ENCODE assay signal across 11 cellular contexts in the genomic region with DNA sequence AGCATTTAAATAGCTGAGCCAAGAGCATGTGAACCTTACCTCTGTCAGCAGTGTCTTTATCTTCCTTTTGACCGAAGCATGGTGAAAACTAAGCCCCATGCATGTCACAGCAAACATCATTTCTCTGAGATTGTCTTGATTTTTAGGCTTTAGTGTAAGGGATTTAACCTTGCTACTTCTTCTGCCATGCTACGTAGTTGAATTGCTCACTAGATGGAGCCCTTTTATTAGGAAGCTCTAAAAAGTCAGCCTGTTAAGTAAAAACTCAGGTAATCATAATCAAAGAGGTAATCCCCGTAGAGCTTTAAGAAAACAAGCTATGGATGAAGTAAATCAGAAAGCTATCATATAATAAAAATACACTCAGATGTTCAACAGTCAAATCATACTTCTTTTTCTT.
DNase-seq lines count a peak whose midpoint lies in the region; ATAC-seq and TF ChIP-seq lines count a peak whose summit lies in the region.
"Had no signal": no experiment of that assay in that cellular context is flagged by ENCODE, and none has a peak within 500 bp of the region (broad histone marks: within the 10 kb centered on the region; RNA-seq: fewer than 3 reads in every experiment).

No MANE protein-coding gene starts in this region.

- no peaks in the 10 kb centered on the region for H3K27me3 Mint-ChIP-seq in neural progenitor cell (ENCODE audit: insufficient read depth, low read depth)

- no peak overlapping the region for H3K27ac Mint-ChIP-seq in neural progenitor cell
- no peak overlapping the region for H3K27ac Mint-ChIP-seq in stimulated activated effector memory CD8-positive, alpha-beta T cell treated with anti-CD3 and anti-CD28 coated beads, Interleukin-12 subunit alpha, Interleukin-12 subunit beta, amount 100 ng/mL, for 72 hours
- H3K27ac Mint-ChIP-seq: immature natural killer cell had no signal

- no peaks in the 10 kb centered on the region for H3K36me3 Mint-ChIP-seq in neural progenitor cell
- H3K36me3 Mint-ChIP-seq in stimulated activated effector memory CD8-positive, alpha-beta T cell treated with anti-CD3 and anti-CD28 coated beads, Interleukin-12 subunit alpha, Interleukin-12 subunit beta, amount 100 ng/mL, for 72 hours = no peaks in the 10 kb centered on the region

- no peak overlapping the region for H3K9ac ChIP-seq in neural progenitor cell

- DNase-seq in GM12864 (ENCODE audit: low read depth) (no peak), NCI-H2081 treated with DMSO at 0.1 percent for 48 hours (lab: John Stamatoyannopoulos, UW) (peak; percentile 14), cerebellar cortex (ENCODE audit: low spot score) (peak; percentile 4), neural progenitor cell (ENCODE audit: low spot score) (peak; percentile 22), NCI-H2029 (lab: John Stamatoyannopoulos, UW) (no peak), posterior vena cava (ENCODE audit: low spot score) (no peak)
- no peak for DNase-seq in stimulated activated effector memory CD8-positive, alpha-beta T cell treated with anti-CD3 and anti-CD28 coated beads, Interleukin-12 subunit alpha, Interleukin-12 subunit beta, amount 100 ng/mL, for 72 hours (ENCODE audit: low spot score in 2 of 2)
- DNase-seq: immature natural killer cell; NCI-H1048; stimulated activated CD4-positive, alpha-beta T cell treated with anti-CD3 and anti-CD28 coated beads, Interleukin-4, amount 100 ng/mL, for 24 hours had no signal

- H3F3A ChIP-seq in neural progenitor cell (ENCODE audit: low read depth) = peaks cover 3% of the 10 kb centered on the region

- no peaks in the 10 kb centered on the region for H3K79me2 ChIP-seq in neural progenitor cell (ENCODE audit: low read depth)

- no peaks in the 10 kb centered on the region for H4K20me1 ChIP-seq in neural progenitor cell (ENCODE audit: low read depth)

- intact Hi-C loops in posterior vena cava (cut with DNase I) = no loop called here

- no peak overlapping the region for H3K27ac ChIP-seq in neural progenitor cell

- peak; percentile 10 for TF ChIP-seq CTCF in GM12864 (IDR thresholded peaks at IDR 0.05; ENCODE audit: low read depth, low read length, missing control alignments)
- TF ChIP-seq CTCF in neural progenitor cell (IDR thresholded peaks at IDR 0.05) = peak; percentile 60

- no peak overlapping the region for H3K4me3 Mint-ChIP-seq in neural progenitor cell
- H3K4me3 Mint-ChIP-seq in stimulated activated effector memory CD8-positive, alpha-beta T cell treated with anti-CD3 and anti-CD28 coated beads, Interleukin-12 subunit alpha, Interleukin-12 subunit beta, amount 100 ng/mL, for 72 hours = no peak overlapping the region
- H3K4me3 Mint-ChIP-seq: immature natural killer cell had no signal

- H3K9me3 ChIP-seq in neural progenitor cell (ENCODE audit: low read depth) = no peaks in the 10 kb centered on the region

- no peak overlapping the region for H3K4me2 ChIP-seq in neural progenitor cell

- peaks cover 9% of the 10 kb centered on the region for H3K4me1 Mint-ChIP-seq in neural progenitor cell
- H3K4me1 Mint-ChIP-seq in stimulated activated effector memory CD8-positive, alpha-beta T cell treated with anti-CD3 and anti-CD28 coated beads, Interleukin-12 subunit alpha, Interleukin-12 subunit beta, amount 100 ng/mL, for 72 hours = no peaks in the 10 kb centered on the region

- H3K36me3 ChIP-seq in neural progenitor cell = no peaks in the 10 kb centered on the region

- H3K4me3 ChIP-seq in GM12864 (ENCODE audit: low read depth, low read length) (no peak overlapping the region), neural progenitor cell (no peak overlapping the region)

- H3K27me3 ChIP-seq in neural progenitor cell = no peaks in the 10 kb centered on the region

- H3K9me3 Mint-ChIP-seq in neural progenitor cell = no peaks in the 10 kb centered on the region
- peaks cover 4% of the 10 kb centered on the region for H3K9me3 Mint-ChIP-seq in stimulated activated effector memory CD8-positive, alpha-beta T cell treated with anti-CD3 and anti-CD28 coated beads, Interleukin-12 subunit alpha, Interleukin-12 subunit beta, amount 100 ng/mL, for 72 hours
- H3K9me3 Mint-ChIP-seq: immature natural killer cell had no signal

- H2AFZ ChIP-seq in neural progenitor cell (replicated peaks) = no peak overlapping the region

- peaks cover 12% of the 10 kb centered on the region for H3K4me1 ChIP-seq in neural progenitor cell

- ATAC-seq in stimulated activated effector memory CD8-positive, alpha-beta T cell treated with anti-CD3 and anti-CD28 coated beads, Interleukin-12 subunit alpha, Interleukin-12 subunit beta, amount 100 ng/mL, for 72 hours = no peak
- ATAC-seq in HG03521 (IDR thresholded peaks at IDR 0.05; ENCODE audit: unreplicated experiment) = no peak

Comparison
In these comparisons a context has a peak if more than half of its experiments do, and no peak if none do; other contexts are left out.
1. DNase-seq: peak in NCI-H2081 treated with DMSO at 0.1 percent for 48 hours (single experiment), cerebellar cortex (single experiment) and neural progenitor cell (single experiment); none in GM12864 (single experiment), stimulated activated effector memory CD8-positive, alpha-beta T cell treated with anti-CD3 and anti-CD28 coated beads, Interleukin-12 subunit alpha, Interleukin-12 subunit beta, amount 100 ng/mL, for 72 hours (0 of 2), NCI-H2029 (single experiment) and posterior vena cava (single experiment).